In the genomic region with DNA sequence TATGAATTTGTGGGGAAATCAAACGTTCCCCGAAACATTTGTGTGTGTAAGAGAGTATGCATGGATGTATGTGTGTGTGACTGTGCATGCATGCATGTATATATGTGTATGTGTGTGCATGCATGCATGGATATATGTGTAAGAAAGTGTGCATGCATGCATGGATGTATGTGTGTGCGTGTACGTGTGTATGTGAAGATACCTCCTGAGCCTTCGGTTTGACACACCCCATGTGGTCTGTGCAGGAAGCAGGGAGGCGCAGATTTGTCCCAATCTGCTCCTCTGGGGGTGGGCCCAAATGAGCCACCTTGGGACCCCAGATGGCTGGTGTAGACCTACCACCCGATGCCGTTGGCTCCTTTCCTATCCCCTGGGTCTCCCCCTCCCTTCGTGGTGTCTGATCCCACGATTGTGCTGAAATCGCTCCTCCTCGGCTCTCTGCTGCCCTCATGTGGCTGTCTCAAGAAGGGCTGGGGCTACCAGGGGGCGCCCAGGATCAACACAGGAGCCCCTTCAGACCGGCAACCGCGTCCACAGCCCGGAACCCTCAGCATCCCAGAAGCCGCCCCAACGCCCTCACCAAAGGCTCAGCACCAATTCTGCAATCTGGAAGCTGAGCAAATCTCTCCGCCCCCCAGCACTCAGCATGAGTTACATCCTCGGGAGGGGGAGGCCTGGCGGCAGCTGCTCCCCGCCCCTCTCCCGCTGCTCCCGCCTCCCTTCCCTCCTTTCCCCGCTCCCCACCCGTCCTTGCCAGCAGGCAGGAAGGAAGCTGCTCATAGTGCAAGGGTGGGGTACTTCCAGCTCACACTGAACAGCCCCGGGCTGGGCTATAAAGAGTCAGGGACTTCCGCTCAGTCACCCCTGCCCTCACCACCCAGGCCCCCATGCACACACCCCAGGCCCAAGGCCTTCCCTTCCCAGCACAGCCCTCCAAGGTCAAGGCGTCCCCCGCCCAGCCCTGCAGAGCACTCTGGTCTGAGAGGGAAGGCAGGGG, we compare ENCODE assay signal across 1 cellular context.
TF ChIP-seq lines count a peak whose summit lies in the region.

No MANE protein-coding gene starts in this region.

TF ChIP-seq in GM23338, 12 proteins besides CTCF, POLR2A, EP300 and RAD21 (continued from another document):
- TF ChIP-seq, protein P1, sequence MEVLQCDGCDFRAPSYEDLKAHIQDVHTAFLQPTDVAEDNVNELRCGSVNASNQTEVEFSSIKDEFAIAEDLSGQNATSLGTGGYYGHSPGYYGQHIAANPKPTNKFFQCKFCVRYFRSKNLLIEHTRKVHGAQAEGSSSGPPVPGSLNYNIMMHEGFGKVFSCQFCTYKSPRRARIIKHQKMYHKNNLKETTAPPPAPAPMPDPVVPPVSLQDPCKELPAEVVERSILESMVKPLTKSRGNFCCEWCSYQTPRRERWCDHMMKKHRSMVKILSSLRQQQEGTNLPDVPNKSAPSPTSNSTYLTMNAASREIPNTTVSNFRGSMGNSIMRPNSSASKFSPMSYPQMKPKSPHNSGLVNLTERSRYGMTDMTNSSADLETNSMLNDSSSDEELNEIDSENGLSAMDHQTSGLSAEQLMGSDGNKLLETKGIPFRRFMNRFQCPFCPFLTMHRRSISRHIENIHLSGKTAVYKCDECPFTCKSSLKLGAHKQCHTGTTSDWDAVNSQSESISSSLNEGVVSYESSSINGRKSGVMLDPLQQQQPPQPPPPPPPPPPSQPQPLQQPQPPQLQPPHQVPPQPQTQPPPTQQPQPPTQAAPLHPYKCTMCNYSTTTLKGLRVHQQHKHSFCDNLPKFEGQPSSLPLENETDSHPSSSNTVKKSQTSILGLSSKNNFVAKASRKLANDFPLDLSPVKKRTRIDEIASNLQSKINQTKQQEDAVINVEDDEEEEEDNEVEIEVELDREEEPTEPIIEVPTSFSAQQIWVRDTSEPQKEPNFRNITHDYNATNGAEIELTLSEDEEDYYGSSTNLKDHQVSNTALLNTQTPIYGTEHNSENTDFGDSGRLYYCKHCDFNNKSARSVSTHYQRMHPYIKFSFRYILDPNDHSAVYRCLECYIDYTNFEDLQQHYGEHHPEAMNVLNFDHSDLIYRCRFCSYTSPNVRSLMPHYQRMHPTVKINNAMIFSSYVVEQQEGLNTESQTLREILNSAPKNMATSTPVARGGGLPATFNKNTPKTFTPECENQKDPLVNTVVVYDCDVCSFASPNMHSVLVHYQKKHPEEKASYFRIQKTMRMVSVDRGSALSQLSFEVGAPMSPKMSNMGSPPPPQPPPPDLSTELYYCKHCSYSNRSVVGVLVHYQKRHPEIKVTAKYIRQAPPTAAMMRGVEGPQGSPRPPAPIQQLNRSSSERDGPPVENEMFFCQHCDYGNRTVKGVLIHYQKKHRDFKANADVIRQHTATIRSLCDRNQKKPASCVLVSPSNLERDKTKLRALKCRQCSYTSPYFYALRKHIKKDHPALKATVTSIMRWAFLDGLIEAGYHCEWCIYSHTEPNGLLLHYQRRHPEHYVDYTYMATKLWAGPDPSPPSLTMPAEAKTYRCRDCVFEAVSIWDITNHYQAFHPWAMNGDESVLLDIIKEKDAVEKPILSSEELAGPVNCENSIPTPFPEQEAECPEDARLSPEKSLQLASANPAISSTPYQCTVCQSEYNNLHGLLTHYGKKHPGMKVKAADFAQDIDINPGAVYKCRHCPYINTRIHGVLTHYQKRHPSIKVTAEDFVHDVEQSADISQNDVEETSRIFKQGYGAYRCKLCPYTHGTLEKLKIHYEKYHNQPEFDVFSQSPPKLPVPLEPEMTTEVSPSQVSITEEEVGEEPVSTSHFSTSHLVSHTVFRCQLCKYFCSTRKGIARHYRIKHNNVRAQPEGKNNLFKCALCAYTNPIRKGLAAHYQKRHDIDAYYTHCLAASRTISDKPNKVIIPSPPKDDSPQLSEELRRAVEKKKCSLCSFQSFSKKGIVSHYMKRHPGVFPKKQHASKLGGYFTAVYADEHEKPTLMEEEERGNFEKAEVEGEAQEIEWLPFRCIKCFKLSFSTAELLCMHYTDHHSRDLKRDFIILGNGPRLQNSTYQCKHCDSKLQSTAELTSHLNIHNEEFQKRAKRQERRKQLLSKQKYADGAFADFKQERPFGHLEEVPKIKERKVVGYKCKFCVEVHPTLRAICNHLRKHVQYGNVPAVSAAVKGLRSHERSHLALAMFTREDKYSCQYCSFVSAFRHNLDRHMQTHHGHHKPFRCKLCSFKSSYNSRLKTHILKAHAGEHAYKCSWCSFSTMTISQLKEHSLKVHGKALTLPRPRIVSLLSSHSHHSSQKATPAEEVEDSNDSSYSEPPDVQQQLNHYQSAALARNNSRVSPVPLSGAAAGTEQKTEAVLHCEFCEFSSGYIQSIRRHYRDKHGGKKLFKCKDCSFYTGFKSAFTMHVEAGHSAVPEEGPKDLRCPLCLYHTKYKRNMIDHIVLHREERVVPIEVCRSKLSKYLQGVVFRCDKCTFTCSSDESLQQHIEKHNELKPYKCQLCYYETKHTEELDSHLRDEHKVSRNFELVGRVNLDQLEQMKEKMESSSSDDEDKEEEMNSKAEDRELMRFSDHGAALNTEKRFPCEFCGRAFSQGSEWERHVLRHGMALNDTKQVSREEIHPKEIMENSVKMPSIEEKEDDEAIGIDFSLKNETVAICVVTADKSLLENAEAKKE (CRISPR knock-in tag; IDR thresholded peaks at IDR 0.05) = no peak
- no peak for TF ChIP-seq EZH2phosphoT487 (IDR thresholded peaks at IDR 0.05; ENCODE audit: unreplicated experiment)
